Comparison of ENCODE assay signal across 26 cellular contexts in the genomic region with DNA sequence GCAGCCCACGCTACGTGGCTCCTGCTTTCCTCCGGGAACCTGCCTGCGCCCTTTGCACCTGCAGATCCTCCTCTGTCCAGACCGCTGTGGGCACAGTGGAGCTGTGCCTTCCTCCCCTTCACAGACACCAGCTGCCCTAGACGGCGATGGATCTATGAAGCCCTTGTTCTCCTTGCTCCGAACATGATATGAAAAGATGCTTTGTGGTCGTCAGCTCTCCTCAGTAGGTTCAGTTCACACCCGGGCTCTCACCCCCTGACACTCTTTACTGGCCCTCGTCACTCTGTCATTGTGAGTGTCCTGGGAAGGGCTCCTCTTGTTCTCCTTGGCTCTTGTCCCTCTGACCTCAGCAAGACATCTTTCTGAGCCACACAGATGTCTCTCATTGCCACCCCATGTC. TPM values are rescaled to one million over a fixed set of nuclear protein-coding genes. Genes with fewer than 3 reads are reported as not detected.
DNase-seq lines count a peak whose midpoint lies in the region; ATAC-seq, FAIRE-seq and TF ChIP-seq lines count a peak whose summit lies in the region.
"Had no signal": no experiment of that assay in that cellular context is flagged by ENCODE, and none has a peak within 500 bp of the region (broad histone marks: within the 10 kb centered on the region; RNA-seq: fewer than 3 reads in every experiment).

No MANE protein-coding gene starts in this region.

- FAIRE-seq in D721Med (lab: Jason Lieb, UNC) = no peak
- FAIRE-seq: astrocyte, endothelial cell of umbilical vein, GM12878 had no signal

- intact Hi-C loops in sciatic nerve (cut with DNase I) = no loop called here

- ATAC-seq in sciatic nerve = peak; percentile 29
- no peak for ATAC-seq in GM21786 (IDR thresholded peaks at IDR 0.05; ENCODE audit: unreplicated experiment)
- ATAC-seq: GM12878 had no signal

- H3K27ac ChIP-seq in angular gyrus (ENCODE audit: low read depth, low read length) = peak overlapping the region; percentile 65
- H3K27ac ChIP-seq: left ventricle myocardium inferior, ovary, skin epidermis, thoracic aorta had no signal

- DNase-seq in D721Med (ENCODE audit: insufficient read length, low spot score) = peak; percentile 11
- DNase-seq in hippocampal formation (lab: John Stamatoyannopoulos, UW) = peak; percentile 78 to 81
- DNase-seq in sciatic nerve (ENCODE audit: low spot score) = no peak
- no peak for DNase-seq in kidney tubule cell (ENCODE audit: low spot score)
- no peak for DNase-seq in NCI-H345 (lab: John Stamatoyannopoulos, UW)
- DNase-seq in NCI-H1105 treated with DMSO at 0.1 percent for 48 hours (lab: John Stamatoyannopoulos, UW) = no peak
- DNase-seq: activated CD4-positive, CD25-positive, alpha-beta regulatory T cell; GDM1; Karpas-422; left ventricle myocardium inferior; NCI-H1105; NCI-H2171 treated with DMSO at 0.1 percent for 48 hours; OCI-M1; T-helper 9 cell had no signal

- no peak for TF ChIP-seq CTCF in D721Med (IDR thresholded peaks at IDR 0.05; ENCODE audit: insufficient read depth, missing control alignments)

RNA-seq across cellular contexts. Expression of a gene that starts 4.2 kb away (rescaled TPM):
- total RNA-seq in sciatic nerve = 0.71 TPM
- total RNA-seq: B cell, GM12878, thoracic aorta had no signal

RNA-seq across cellular contexts. Expression of a gene that starts 31.7 kb away (rescaled TPM):
- not detected for total RNA-seq in sciatic nerve
- total RNA-seq: astrocyte, B cell, chondrocyte, endothelial cell of umbilical vein, fibroblast of villous mesenchyme, GM12878, HT1080, left ventricle myocardium inferior, ovary, thoracic aorta had no signal

RNA-seq across cellular contexts. Expression of a gene that starts 57.6 kb away (rescaled TPM):
- total RNA-seq in sciatic nerve = not detected
- total RNA-seq: astrocyte, B cell, chondrocyte, endothelial cell of umbilical vein, fibroblast of villous mesenchyme, GM12878, HT1080, left ventricle myocardium inferior, ovary, thoracic aorta had no signal

Comparison
In these comparisons a context has a peak if more than half of its experiments do, and no peak if none do; other contexts are left out.
1. DNase-seq: peak in D721Med (single experiment) and hippocampal formation (2 of 2); none in sciatic nerve (single experiment), kidney tubule cell (single experiment), NCI-H345 (single experiment) and NCI-H1105 treated with DMSO at 0.1 percent for 48 hours (single experiment).